Comparison of ENCODE assay signal across 1 cellular context in genomic region chr1:84705503-84705902, GRCh38.
A peak's percentile ranks its signal among the peaks of the same experiment; 100 is the strongest.
TF ChIP-seq lines count a peak whose summit lies in the region.

No MANE protein-coding gene starts in this region.

TF ChIP-seq in GM12878, 131 proteins besides CTCF, POLR2A, EP300 and RAD21 (continued from another document):
- TF ChIP-seq CUX1 (IDR thresholded peaks at IDR 0.05; ENCODE audit: insufficient replicate concordance, low read depth, low read length) (no peak), SIX5 (IDR thresholded peaks at IDR 0.05; ENCODE audit: low read depth, low read length, severe bottlenecking) (no peak), ESRRA (IDR thresholded peaks at IDR 0.05; ENCODE audit: low read length) (no peak), ZBTB11 (CRISPR knock-in tag; IDR thresholded peaks at IDR 0.05) (no peak), E2F4 (IDR thresholded peaks at IDR 0.05; ENCODE audit: low read depth, low read length) (no peak), NR2C1 (IDR thresholded peaks at IDR 0.05) (0 out of 2 replicates have a peak, but pooled peaks have one; percentile 25), MEF2A (IDR thresholded peaks at IDR 0.05; ENCODE audit: insufficient read depth, low read depth, low read length) (no peak), MXI1 (IDR thresholded peaks at IDR 0.05; ENCODE audit: low read depth, low read length) (no peak), SUPT20H (IDR thresholded peaks at IDR 0.05; ENCODE audit: borderline replicate concordance, control insufficient read depth, low read depth, low read length) (no peak), NKRF (conservative IDR thresholded peaks at IDR 0.05) (no peak), BHLHE40 (IDR thresholded peaks at IDR 0.05; ENCODE audit: borderline replicate concordance in 1 of 2, low read depth in 2 of 2, low read length in 1 of 2) (no peak), SMAD1 (IDR thresholded peaks at IDR 0.05; ENCODE audit: low read depth, partially characterized antibody) (no peak)
